ENCODE assay signal across 8 cellular contexts in genomic region chr6:42368156-42368555, GRCh38.
DNase-seq lines count a peak whose midpoint lies in the region; ATAC-seq and TF ChIP-seq lines count a peak whose summit lies in the region.

No MANE protein-coding gene starts in this region.

- peak overlapping the region; percentile 70 to 84 (median 78) for H3K27ac ChIP-seq in Peyer's patch

- TF ChIP-seq CTCF in Peyer's patch (IDR thresholded peaks at IDR 0.05), result no peak

- peak; percentile 31 for ATAC-seq in GM18873 (IDR thresholded peaks at IDR 0.05; ENCODE audit: low FRiP score, unreplicated experiment)

- H3K4me1 ChIP-seq in Peyer's patch, result peaks cover 0 to 20% (median 13%) of the 10 kb centered on the region in 4 donors

- no peaks in the 10 kb centered on the region for H3K36me3 ChIP-seq in Peyer's patch

- no peak overlapping the region for H3K4me3 ChIP-seq in Peyer's patch

- TF ChIP-seq POLR2A in Peyer's patch (IDR thresholded peaks at IDR 0.05), result no peak

- no peaks in the 10 kb centered on the region for H3K9me3 ChIP-seq in Peyer's patch

- DNase-seq in Peyer's patch (no peak), NCI-H774 (lab: John Stamatoyannopoulos, UW) (no peak), NAMALWA (ENCODE audit: low spot score) (no peak), H4 (ENCODE audit: low spot score) (no peak), NCI-H345 (lab: John Stamatoyannopoulos, UW) (no peak)
- peak; percentile 67 for DNase-seq in activated naive CD4-positive, alpha-beta T cell treated with anti-CD3 and anti-CD28 coated beads, Interleukin-2, amount 50 U/mL, for 16 hours
- DNase-seq in stimulated activated CD4-positive, alpha-beta T cell treated with anti-CD3 and anti-CD28 coated beads, TNF-alpha, amount 100 ng/mL, for 1 hour (ENCODE audit: low read depth in 3 of 3, low spot score in 1 of 3), result peak in 2 of 3 donors; percentile 23 to 43

- no peaks in the 10 kb centered on the region for H3K27me3 ChIP-seq in Peyer's patch

Comparison
In these comparisons a context has a peak if more than half of its experiments do, and no peak if none do; other contexts are left out.
1. DNase-seq: peak in activated naive CD4-positive, alpha-beta T cell treated with anti-CD3 and anti-CD28 coated beads, Interleukin-2, amount 50 U/mL, for 16 hours (single experiment) and stimulated activated CD4-positive, alpha-beta T cell treated with anti-CD3 and anti-CD28 coated beads, TNF-alpha, amount 100 ng/mL, for 1 hour (2 of 3); none in Peyer's patch (0 of 3), NCI-H774 (single experiment), NAMALWA (single experiment), H4 (single experiment) and NCI-H345 (single experiment).